In genomic region chr1:116981521-116982037, GRCh38 we compare ENCODE assay signal across 17 cellular contexts. TPM values are rescaled to one million over a fixed set of nuclear protein-coding genes. Genes with fewer than 3 reads are reported as not detected.
DNase-seq lines count a peak whose midpoint lies in the region; ATAC-seq, FAIRE-seq and TF ChIP-seq lines count a peak whose summit lies in the region.
"Had no signal": no experiment of that assay in that cellular context is flagged by ENCODE, and none has a peak within 500 bp of the region (broad histone marks: within the 10 kb centered on the region; RNA-seq: fewer than 3 reads in every experiment).

No MANE protein-coding gene starts in this region.

- peak overlapping the region; percentile 5 for H3K4me2 ChIP-seq in hepatocyte

- H3K36me3 ChIP-seq in hepatocyte (replicated peaks; ENCODE audit: insufficient read depth, low read depth) (no peaks in the 10 kb centered on the region), small intestine (ENCODE audit: control insufficient read depth in 2 of 2, insufficient read depth in 2 of 2, low read length in 2 of 2) (no peaks in the 10 kb centered on the region)
- H3K36me3 ChIP-seq: MG63 had no signal

- ATAC-seq in HG03108 (IDR thresholded peaks at IDR 0.05; ENCODE audit: unreplicated experiment) = no peak
- ATAC-seq in esophagus mucosa = no peak

- DNase-seq in NCI-H146 (lab: John Stamatoyannopoulos, UW) (peak; percentile 78), NCI-H748 treated with DMSO at 0.1 percent for 48 hours (lab: John Stamatoyannopoulos, UW) (peak; percentile 29), hepatocyte (ENCODE audit: low spot score) (no peak), small intestine (no peak), NCI-H1092 treated with DMSO at 0.1 percent for 48 hours (lab: John Stamatoyannopoulos, UW) (no peak)
- DNase-seq: HFFc6, MG63, NCI-H1105, NCI-H187, NCI-H345, NCI-H774 had no signal

- H3K9me2 ChIP-seq in hepatocyte (replicated peaks; ENCODE audit: insufficient read depth) = no peaks in the 10 kb centered on the region

- H3K9me3 ChIP-seq in hepatocyte (ENCODE audit: low read depth) = no peaks in the 10 kb centered on the region
- no peaks in the 10 kb centered on the region for H3K9me3 ChIP-seq in small intestine (ENCODE audit: control insufficient read depth, low read depth)
- H3K9me3 ChIP-seq: MG63 had no signal

- H4K20me1 ChIP-seq in hepatocyte (ENCODE audit: insufficient read depth, poor library complexity, severe bottlenecking) = no peaks in the 10 kb centered on the region

- no peak overlapping the region for H2AFZ ChIP-seq in hepatocyte

- H3K27ac ChIP-seq in hepatocyte (peak overlapping the region; percentile 80), small intestine (ENCODE audit: low read depth in 1 of 2, low read length in 1 of 2) (peak overlapping the region; percentile 26 to 81)
- H3K27ac ChIP-seq: C4-2B had no signal

- no peaks in the 10 kb centered on the region for H3K27me3 ChIP-seq in hepatocyte
- H3K27me3 ChIP-seq in small intestine (ENCODE audit: control insufficient read depth in 2 of 2, insufficient read depth in 2 of 2, low read length in 2 of 2) = no peaks in the 10 kb centered on the region
- H3K27me3 ChIP-seq: MG63 had no signal

- H3K4me3 ChIP-seq in hepatocyte (no peak overlapping the region), small intestine (ENCODE audit: low read depth in 1 of 2, low read length in 2 of 2) (no peak overlapping the region)
- H3K4me3 ChIP-seq: MG63 had no signal

- no peak for FAIRE-seq in small intestine (lab: Jason Lieb, UNC)
- FAIRE-seq: GM12892, H54 had no signal

- H3K4me1 ChIP-seq in hepatocyte (ENCODE audit: insufficient read depth) (peaks cover 24% of the 10 kb centered on the region), small intestine (ENCODE audit: control insufficient read depth in 2 of 2, insufficient read depth in 1 of 2, low read depth in 1 of 2, low read length in 1 of 2) (peaks cover 0 to 8% of the 10 kb centered on the region in 2 donors)

- H3K79me2 ChIP-seq in hepatocyte = no peaks in the 10 kb centered on the region

- no peak for TF ChIP-seq CTCF in hepatocyte (IDR thresholded peaks at IDR 0.05; ENCODE audit: poor library complexity)

- whole genome bisulfite sequencing in hepatocyte (ENCODE audit: low lambda C conversion rate, missing lambda C conversion rate) = 98% methylated on average over 2 of the region's 2 CpGs
- WGBS in small intestine, 3 donors = 77 to 88% (median 78%) methylated on average over 2 of the region's 2 CpGs

RNA-seq across cellular contexts. Expression of gene CD101, which starts 20.0 kb away (rescaled TPM):
- 0.13 and 0.60 TPM in 2 replicates for total RNA-seq in hepatocyte
- polyA plus RNA-seq in hepatocyte = not detected in 2 replicates
- 1 to 10 TPM; 1.3 to 6.2 (median 1.6) TPM for polyA plus RNA-seq in small intestine
- total RNA-seq in esophagus mucosa = 1.5 TPM
- total RNA-seq: HFFc6, SK-MEL-5 had no signal

Comparison
In these comparisons a context has a peak if more than half of its experiments do, and no peak if none do; other contexts are left out.
1. DNase-seq: peak in NCI-H146 (single experiment) and NCI-H748 treated with DMSO at 0.1 percent for 48 hours (single experiment); none in hepatocyte (single experiment), small intestine (single experiment) and NCI-H1092 treated with DMSO at 0.1 percent for 48 hours (single experiment).